22 cellular contexts compared by ENCODE assay signal in genomic region chr5:38856660-38857059, GRCh38. TPM values are rescaled to one million over a fixed set of nuclear protein-coding genes. Genes with fewer than 3 reads are reported as not detected.
DNase-seq lines count a peak whose midpoint lies in the region; ATAC-seq, FAIRE-seq and TF ChIP-seq lines count a peak whose summit lies in the region.
"Had no signal": no experiment of that assay in that cellular context is flagged by ENCODE, and none has a peak within 500 bp of the region (broad histone marks: within the 10 kb centered on the region; RNA-seq: fewer than 3 reads in every experiment).

No MANE protein-coding gene starts in this region.

- TF ChIP-seq POLR2A in HepG2 (IDR thresholded peaks at IDR 0.05; ENCODE audit: insufficient read depth in 1 of 2, low read depth in 2 of 2, low read length in 2 of 2) (no peak), right lobe of liver (IDR thresholded peaks at IDR 0.05) (no peak)

- WGBS in HepG2 (ENCODE audit: low lambda C conversion rate): 84% methylated on average over 2 of the region's 2 CpGs
- 64% methylated on average over 2 of the region's 2 CpGs for WGBS in right lobe of liver (ENCODE audit: insufficient coverage, low coverage, low lambda C conversion rate, missing lambda C conversion rate)

- DNase-seq in HepG2 (ENCODE audit: low spot score) (no peak), right lobe of liver (no peak), epithelial cell of prostate (ENCODE audit: low read depth, low spot score) (no peak)
- DNase-seq: 8988T; ACHN; BE2C; C1 segment of cervical spinal cord; Caco-2; Calu3; CD4-positive, alpha-beta T cell; CD8-positive, alpha-beta T cell; DMS79 treated with DMSO at 0.1 percent for 48 hours; GF-D8 had no signal

- no peak for TF ChIP-seq CTCF in HepG2 (CRISPR knock-in tag; IDR thresholded peaks at IDR 0.05)
- TF ChIP-seq CTCF in right lobe of liver (IDR thresholded peaks at IDR 0.05): no peak
- no peak for TF ChIP-seq CTCF in HEK293 (tag by site-specific recombination; IDR thresholded peaks at IDR 0.05)

- POLR2A ChIA-PET in HepG2 (lab: Yijun Ruan, JAX): interaction anchor here (0.8 kb wide), 1 partner anchor 10 kb away, joined by 3 read pairs; no protein-coding TSS in a partner anchor
- POLR2A ChIA-PET in HEK293 (lab: Yijun Ruan, JAX): no interaction called here

- peaks cover 9% of the 10 kb centered on the region; the same call in 1 of the 2 replicates for H3K9me3 ChIP-seq in HepG2 (ENCODE audit: low read length)
- H3K9me3 ChIP-seq in right lobe of liver: no peaks in the 10 kb centered on the region
- H3K9me3 ChIP-seq in HEK293 (ENCODE audit: control insufficient read depth, insufficient read depth, low read depth, low read length): no peaks in the 10 kb centered on the region
- H3K9me3 ChIP-seq: BE2C had no signal

- H3K4me1 ChIP-seq in HepG2 (ENCODE audit: insufficient read depth, low read length) (peaks cover 37% of the 10 kb centered on the region), right lobe of liver (no peaks in the 10 kb centered on the region), HEK293 (ENCODE audit: control insufficient read depth, insufficient read depth, low read length) (no peaks in the 10 kb centered on the region)
- H3K4me1 ChIP-seq: BE2C, BLaER1 had no signal

- TF ChIP-seq RAD21 in HepG2 (CRISPR knock-in tag; IDR thresholded peaks at IDR 0.05): no peak

- CTCF ChIA-PET in HepG2 (lab: Yijun Ruan, JAX; ENCODE audit: low intra/inter-chr PET ratio, low total read pairs): no interaction called here
- CTCF ChIA-PET in HEK293 (lab: Yijun Ruan, JAX): no interaction called here

- H2AFZ ChIP-seq in HepG2 (ENCODE audit: low read length): no peak overlapping the region

- FAIRE-seq in HepG2 (lab: Jason Lieb, UNC): no peak
- FAIRE-seq: A204.1, D721Med, G401.6, GM12891, GM19239 had no signal

- H3K9ac ChIP-seq in HepG2 (ENCODE audit: insufficient read depth, low read depth, low read length): no peak overlapping the region
- H3K9ac ChIP-seq: BLaER1 had no signal

- no TSS peak for BruUV-seq in HepG2 (replicated peaks; lab: Mats Ljungman, UMichigan)

- H3K27ac ChIP-seq in HepG2 (ENCODE audit: extremely low read length, insufficient read depth, low read length) (no peak overlapping the region), right lobe of liver (no peak overlapping the region), HEK293 (ENCODE audit: extremely low read depth, low read depth, low read length) (no peak overlapping the region), epithelial cell of prostate (peak overlapping the region; percentile 16)
- H3K27ac ChIP-seq: BLaER1 had no signal

- peaks cover 78% of the 10 kb centered on the region for H3K79me2 ChIP-seq in HepG2 (ENCODE audit: insufficient read depth, low read length)

- no peak overlapping the region for H3K4me2 ChIP-seq in HepG2 (ENCODE audit: low read depth, low read length)
- H3K4me2 ChIP-seq: BLaER1 had no signal

- no peak overlapping the region for H3K4me3 ChIP-seq in HepG2 (replicated peaks in 1 of 3; ENCODE audit: insufficient read depth in 1 of 3, low read depth in 2 of 3, low read length in 3 of 3)
- H3K4me3 ChIP-seq in right lobe of liver: no peak overlapping the region
- no peak overlapping the region for H3K4me3 ChIP-seq in HEK293 (ENCODE audit: low read depth, low read length)
- H3K4me3 ChIP-seq: BLaER1 had no signal

- peaks cover 3% of the 10 kb centered on the region; the same call in 1 of the 2 replicates for H4K20me1 ChIP-seq in HepG2 (ENCODE audit: insufficient read depth, low read length)
- H4K20me1 ChIP-seq: BLaER1 had no signal

- intact Hi-C loops in HepG2 (cut with micrococcal nuclease; ENCODE audit: unreplicated experiment) (no loop called here), right lobe of liver (cut with DNase I) (no loop called here)

- no peaks in the 10 kb centered on the region for H3K27me3 ChIP-seq in HepG2 (ENCODE audit: control insufficient read depth in 1 of 2, insufficient read depth in 2 of 2, low read length in 2 of 2)
- H3K27me3 ChIP-seq in right lobe of liver: no peaks in the 10 kb centered on the region
- H3K27me3 ChIP-seq: BLaER1 had no signal

- no peak for ATAC-seq in HepG2
- ATAC-seq in right lobe of liver: no peak
- no peak for ATAC-seq in GM21381 (IDR thresholded peaks at IDR 0.05; ENCODE audit: unreplicated experiment)
- ATAC-seq in HG03139 (IDR thresholded peaks at IDR 0.05; ENCODE audit: unreplicated experiment): no peak
- ATAC-seq: CD8-positive, alpha-beta T cell had no signal

- H3K36me3 ChIP-seq in HepG2 (replicated peaks in 1 of 2; ENCODE audit: control insufficient read depth in 1 of 2, insufficient read depth in 2 of 2, low read length in 2 of 2) (peaks cover 0 to 7% of the 10 kb centered on the region in 2 experiments; a peak in 1 of 5 replicates), right lobe of liver (no peaks in the 10 kb centered on the region), HEK293 (ENCODE audit: control insufficient read depth in 2 of 2, insufficient read depth in 1 of 2, low read length in 2 of 2) (no peaks in the 10 kb centered on the region)
- H3K36me3 ChIP-seq: BE2C, BLaER1 had no signal

- TF ChIP-seq EP300 in HepG2 (IDR thresholded peaks at IDR 0.05; ENCODE audit: low read depth in 2 of 2, low read length in 2 of 2): no peak
- TF ChIP-seq EP300 in HepG2 (CRISPR knock-in tag; IDR thresholded peaks at IDR 0.05; ENCODE audit: borderline replicate concordance): no peak

- in situ Hi-C loops in HepG2 (cut with HindIII; ENCODE audit: extremely low pct_ligation_motif_present, low pct_unique_long_range_greater_than_20kb): no loop called here

TF ChIP-seq in HepG2, 621 proteins besides CTCF, POLR2A, EP300 and RAD21:
- TF ChIP-seq ZNF770 (CRISPR knock-in tag; IDR thresholded peaks at IDR 0.05): peak; percentile 70
- TF ChIP-seq ZNF121 (CRISPR knock-in tag; IDR thresholded peaks at IDR 0.05): peak; percentile 93
- no peak for TF ChIP-seq EHMT2 (IDR thresholded peaks at IDR 0.05; ENCODE audit: borderline replicate concordance, low read depth, low read length)

TF ChIP-seq in HEK293, 187 proteins besides CTCF, POLR2A, EP300 and RAD21 (continues in another document):
- TF ChIP-seq GLIS1 (tag by site-specific recombination; IDR thresholded peaks at IDR 0.05): no peak
- TF ChIP-seq, protein P1, sequence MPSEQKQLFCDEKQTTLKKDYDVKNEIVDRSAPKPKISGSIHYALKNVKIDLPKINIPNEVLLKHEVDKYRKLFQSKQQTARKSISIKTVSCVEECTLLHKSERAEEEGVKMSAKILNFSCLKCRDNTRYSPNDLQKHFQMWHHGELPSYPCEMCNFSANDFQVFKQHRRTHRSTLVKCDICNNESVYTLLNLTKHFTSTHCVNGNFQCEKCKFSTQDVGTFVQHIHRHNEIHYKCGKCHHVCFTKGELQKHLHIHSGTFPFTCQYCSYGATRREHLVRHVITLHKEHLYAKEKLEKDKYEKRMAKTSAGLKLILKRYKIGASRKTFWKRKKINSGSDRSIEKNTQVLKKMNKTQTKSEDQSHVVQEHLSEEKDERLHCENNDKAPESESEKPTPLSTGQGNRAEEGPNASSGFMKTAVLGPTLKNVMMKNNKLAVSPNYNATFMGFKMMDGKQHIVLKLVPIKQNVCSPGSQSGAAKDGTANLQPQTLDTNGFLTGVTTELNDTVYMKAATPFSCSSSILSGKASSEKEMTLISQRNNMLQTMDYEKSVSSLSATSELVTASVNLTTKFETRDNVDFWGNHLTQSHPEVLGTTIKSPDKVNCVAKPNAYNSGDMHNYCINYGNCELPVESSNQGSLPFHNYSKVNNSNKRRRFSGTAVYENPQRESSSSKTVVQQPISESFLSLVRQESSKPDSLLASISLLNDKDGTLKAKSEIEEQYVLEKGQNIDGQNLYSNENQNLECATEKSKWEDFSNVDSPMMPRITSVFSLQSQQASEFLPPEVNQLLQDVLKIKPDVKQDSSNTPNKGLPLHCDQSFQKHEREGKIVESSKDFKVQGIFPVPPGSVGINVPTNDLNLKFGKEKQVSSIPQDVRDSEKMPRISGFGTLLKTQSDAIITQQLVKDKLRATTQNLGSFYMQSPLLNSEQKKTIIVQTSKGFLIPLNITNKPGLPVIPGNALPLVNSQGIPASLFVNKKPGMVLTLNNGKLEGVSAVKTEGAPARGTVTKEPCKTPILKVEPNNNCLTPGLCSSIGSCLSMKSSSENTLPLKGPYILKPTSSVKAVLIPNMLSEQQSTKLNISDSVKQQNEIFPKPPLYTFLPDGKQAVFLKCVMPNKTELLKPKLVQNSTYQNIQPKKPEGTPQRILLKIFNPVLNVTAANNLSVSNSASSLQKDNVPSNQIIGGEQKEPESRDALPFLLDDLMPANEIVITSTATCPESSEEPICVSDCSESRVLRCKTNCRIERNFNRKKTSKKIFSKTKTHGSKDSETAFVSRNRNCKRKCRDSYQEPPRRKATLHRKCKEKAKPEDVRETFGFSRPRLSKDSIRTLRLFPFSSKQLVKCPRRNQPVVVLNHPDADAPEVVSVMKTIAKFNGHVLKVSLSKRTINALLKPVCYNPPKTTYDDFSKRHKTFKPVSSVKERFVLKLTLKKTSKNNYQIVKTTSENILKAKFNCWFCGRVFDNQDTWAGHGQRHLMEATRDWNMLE (tag by site-specific recombination; conservative IDR thresholded peaks at IDR 0.05; ENCODE audit: low read depth): no peak
- peak; percentile 50; the same call in 1 of the 2 replicates for TF ChIP-seq ZNF121 (tag by site-specific recombination; IDR thresholded peaks at IDR 0.05)

RNA-seq across cellular contexts. Expression of gene OSMR, which starts 10.8 kb away (rescaled TPM):
- total RNA-seq in HepG2 (2016; rRNA removed; fragmentation: Illumina TruSeq; extraction: Trizol): 14.2 and 21.3 TPM in 2 replicates
- 1.8 and 2.9 TPM in 2 replicates for total RNA-seq in HepG2 (2016; cell fraction: cytosol; rRNA removed; fragmentation: Illumina TruSeq; extraction: Trizol; ENCODE audit: low read depth)
- total RNA-seq in HepG2 (2016; cell fraction: insoluble cytoplasmic fraction; rRNA removed; fragmentation: Illumina TruSeq; extraction: Trizol): 12.5 and 19.4 TPM in 2 replicates
- total RNA-seq in HepG2 (2016; cell fraction: membrane; rRNA removed; fragmentation: Illumina TruSeq; extraction: Trizol): 6.1 and 7.5 TPM in 2 replicates
- 50.3 and 60.9 TPM in 2 replicates for total RNA-seq in HepG2 (2016; cell fraction: nucleus; rRNA removed; fragmentation: Illumina TruSeq; extraction: Trizol)
- 86.5 and 94.3 TPM in 2 replicates for polyA plus RNA-seq in HepG2 (2011; rRNA removed)
- polyA plus RNA-seq in HepG2 (2011; cell fraction: cytosol; rRNA removed): 44.8 and 76.5 TPM in 2 replicates
- polyA plus RNA-seq in HepG2 (2011; cell fraction: nucleus; rRNA removed): 95.6 and 101 TPM in 2 replicates
- 29.4 and 71.4 TPM in 2 replicates for polyA plus RNA-seq in HepG2 (2012)
- 1.2 and 1.3 TPM in 2 replicates for polyA plus RNA-seq in HepG2 (2016; cell fraction: cytosol; fragmentation: Illumina TruSeq; extraction: Trizol; ENCODE audit: low read depth)
- 11.5 and 13.4 TPM in 2 replicates for polyA plus RNA-seq in HepG2 (2016; cell fraction: insoluble cytoplasmic fraction; fragmentation: Illumina TruSeq; extraction: Trizol; ENCODE audit: low read depth)
- 2.3 and 3.0 TPM in 2 replicates for polyA plus RNA-seq in HepG2 (2016; cell fraction: membrane; fragmentation: Illumina TruSeq; extraction: Trizol; ENCODE audit: low read depth)
- 43.2 and 48.3 TPM in 2 replicates for polyA plus RNA-seq in HepG2 (2016; cell fraction: nucleus; fragmentation: Illumina TruSeq; extraction: Trizol; ENCODE audit: insufficient read depth, low read depth)
- 24.4 and 91.8 TPM in 2 replicates for polyA minus RNA-seq in HepG2 (2011; rRNA and poly(A)+ RNA removed; ENCODE audit: low replicate concordance)
- polyA minus RNA-seq in HepG2 (2011; cell fraction: cytosol; rRNA and poly(A)+ RNA removed): 75.8 and 111 TPM in 2 replicates
- polyA minus RNA-seq in HepG2 (2011; cell fraction: nucleus; rRNA and poly(A)+ RNA removed): 316 and 318 TPM in 2 replicates
- 10 to 100 TPM in 5 of 6 experiments, 1 to 10 TPM in 1; 3.9 to 44.8 (median 12.2) TPM for total RNA-seq in right lobe of liver
- total RNA-seq: CD4-positive, alpha-beta T cell; CD8-positive, alpha-beta T cell had no signal

Comparison
In these comparisons a context has a peak if more than half of its experiments do, and no peak if none do; other contexts are left out.
1. Of the 63 proteins assayed by ChIP-seq in both HepG2 and HEK293: peak only in HepG2: none; only in HEK293: none; in both: ZNF121; in neither: 62.